Comparison of ENCODE assay signal across 26 cellular contexts in the genomic region with DNA sequence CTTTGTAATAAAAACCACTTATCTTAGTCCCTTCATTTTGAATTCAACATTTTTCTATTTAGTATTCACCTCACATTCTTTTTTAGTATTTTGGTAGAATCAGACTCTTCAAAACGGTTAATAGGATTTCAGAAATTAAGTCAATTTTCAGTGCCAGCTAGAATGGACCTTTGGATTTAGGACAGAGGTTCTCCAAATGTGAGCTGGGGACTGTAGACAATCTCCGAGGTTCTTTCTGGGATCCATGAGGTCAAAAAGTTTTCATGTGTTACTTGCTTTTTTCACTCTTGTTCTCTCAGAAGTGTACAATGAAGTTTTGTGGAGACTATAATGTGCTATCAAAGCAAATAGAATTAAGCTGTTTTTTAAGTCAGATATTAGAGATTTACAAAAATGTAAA. TPM values are rescaled to one million over a fixed set of nuclear protein-coding genes. Genes with fewer than 3 reads are reported as not detected.
A peak's percentile ranks its signal among the peaks of the same experiment; 100 is the strongest.
DNase-seq lines count a peak whose midpoint lies in the region; ATAC-seq, FAIRE-seq and TF ChIP-seq lines count a peak whose summit lies in the region.
"Had no signal": no experiment of that assay in that cellular context is flagged by ENCODE, and none has a peak within 500 bp of the region (broad histone marks: within the 10 kb centered on the region; RNA-seq: fewer than 3 reads in every experiment).

No MANE protein-coding gene starts in this region.

- peak overlapping the region; percentile 100 for H3K4me3 Mint-ChIP-seq in astrocyte (ENCODE audit: unreplicated experiment)
- H3K4me3 Mint-ChIP-seq: activated naive CD4-positive, alpha-beta T cell treated with anti-CD3 and anti-CD28 coated beads for 36 hours; T-helper 17 cell had no signal

- TF ChIP-seq POLR2A in A549 (IDR thresholded peaks at IDR 0.05; ENCODE audit: low read length) (no peak), HCT116 (IDR thresholded peaks at IDR 0.05; ENCODE audit: borderline replicate concordance, extremely low read depth, insufficient read depth, insufficient read length) (no peak), right lobe of liver (IDR thresholded peaks at IDR 0.05) (no peak)

- H3K36me3 Mint-ChIP-seq in astrocyte (ENCODE audit: low read depth, unreplicated experiment): peaks cover 37% of the 10 kb centered on the region

- no peaks in the 10 kb centered on the region for H3K27me3 Mint-ChIP-seq in astrocyte (ENCODE audit: low read depth, unreplicated experiment)
- H3K27me3 Mint-ChIP-seq: stimulated activated naive B cell treated with anti-CD40 and anti-IgM and Interleukin-4, amounts not matched to agents 10 μg/mL and 1 μg/mL and 100 μg/mL, for 72 hours; T-helper 17 cell had no signal

- POLR2A ChIA-PET in A549 (lab: Yijun Ruan, JAX) (interaction anchor here (1.0 kb wide), 1 partner anchor 9 kb away, joined by 4 read pairs; no protein-coding TSS in a partner anchor), HCT116 (lab: Charles Lee) (no interaction called here)

- ATAC-seq in A549: no peak
- no peak for ATAC-seq in HCT116
- no peak for ATAC-seq in right lobe of liver
- no peak for ATAC-seq in HG03521 (IDR thresholded peaks at IDR 0.05; ENCODE audit: unreplicated experiment)
- ATAC-seq: activated T-cell treated with anti-CD3 and anti-CD28 coated beads, Interleukin-2, amount 50 U/mL, for 4 hours; stimulated activated naive B cell treated with anti-CD40 and anti-IgM and Interleukin-4, amounts not matched to agents 10 μg/mL and 1 μg/mL and 100 μg/mL, for 72 hours; T-helper 17 cell had no signal

- H3K27me3 ChIP-seq in HCT116 (ENCODE audit: insufficient read depth, low read length) (no peaks in the 10 kb centered on the region), astrocyte (ENCODE audit: insufficient read depth, low read length) (no peaks in the 10 kb centered on the region), right lobe of liver (no peaks in the 10 kb centered on the region)
- H3K27me3 ChIP-seq: BLaER1, MG63, SJSA1, vagina had no signal

- TF ChIP-seq CTCF in A549 (IDR thresholded peaks at IDR 0.05): no peak
- no peak for TF ChIP-seq CTCF in HCT116 (IDR thresholded peaks at IDR 0.05 in 2 of 3, conservative IDR thresholded peaks at IDR 0.05 in 1 of 3; ENCODE audit: borderline replicate concordance in 1 of 3, insufficient read depth in 1 of 3, low read depth in 2 of 3, low read length in 2 of 3)
- TF ChIP-seq CTCF in astrocyte (IDR thresholded peaks at IDR 0.05; ENCODE audit: insufficient read depth, low read depth, low read length): no peak
- no peak for TF ChIP-seq CTCF in right lobe of liver (IDR thresholded peaks at IDR 0.05)

- TF ChIP-seq RAD21 in A549 (conservative IDR thresholded peaks at IDR 0.05 in 1 of 2, IDR thresholded peaks at IDR 0.05 in 1 of 2) (no peak), HCT116 (IDR thresholded peaks at IDR 0.05; ENCODE audit: low read depth) (no peak)

- H3K27ac ChIP-seq in A549 (peak overlapping the region; percentile 86 to 94), HCT116 (ENCODE audit: low read depth, low read length) (no peak overlapping the region), astrocyte (ENCODE audit: low read depth, low read length) (no peak overlapping the region), right lobe of liver (peak overlapping the region in 2 of 3 donors; percentile 84 to 91)
- H3K27ac ChIP-seq: BLaER1, SJSA1 had no signal

- H3K9ac ChIP-seq in HCT116 (ENCODE audit: low read length) (no peak overlapping the region), astrocyte (ENCODE audit: low read length) (no peak overlapping the region)
- H3K9ac ChIP-seq: BLaER1 had no signal

- H3K4me3 ChIP-seq in A549 (peak overlapping the region; percentile 92), HCT116 (replicated peaks in 1 of 2; ENCODE audit: low read depth in 1 of 2, low read length in 2 of 2) (no peak overlapping the region), astrocyte (ENCODE audit: insufficient read depth, low read depth, low read length) (no peak overlapping the region), right lobe of liver (peak overlapping the region in 2 of 3 donors; percentile 95 to 97)
- H3K4me3 ChIP-seq: BLaER1, lung, SJSA1, vagina had no signal

- RAD21 ChIA-PET in HCT116 (lab: Charles Lee; ENCODE audit: low non-redundant PET in 1 of 2, low total read pairs in 2 of 2, uncharacterized antibody in 2 of 2, unreplicated experiment in 2 of 2): no interaction called here

- peak overlapping the region; percentile 73 for H3K4me2 ChIP-seq in A549
- no peak overlapping the region for H3K4me2 ChIP-seq in HCT116 (ENCODE audit: low read length)
- no peak overlapping the region for H3K4me2 ChIP-seq in astrocyte (ENCODE audit: low read length)

- 80% methylated on average over 2 of the region's 2 CpGs for WGBS in A549 (ENCODE audit: missing lambda C conversion rate)
- WGBS in right lobe of liver (ENCODE audit: insufficient coverage, low coverage, low lambda C conversion rate, missing lambda C conversion rate): 31% methylated on average over 2 of the region's 2 CpGs

- H2AFZ ChIP-seq in HCT116 (ENCODE audit: low read depth, low read length, poor library complexity, severe bottlenecking) (no peak overlapping the region), astrocyte (ENCODE audit: low read depth, low read length) (no peak overlapping the region)

- H3K9me2 ChIP-seq in HCT116 (ENCODE audit: insufficient read depth): no peaks in the 10 kb centered on the region

- 0 out of 4 replicates have a peak, but pooled peaks cover 0 to 4% of the 10 kb centered on the region in 2 experiments for H3K36me3 ChIP-seq in HCT116 (ENCODE audit: control insufficient read depth in 1 of 2, insufficient read depth in 2 of 2, low read length in 2 of 2)
- no peaks in the 10 kb centered on the region for H3K36me3 ChIP-seq in astrocyte (ENCODE audit: insufficient read depth, low read length)
- H3K36me3 ChIP-seq in right lobe of liver: peaks cover 0 to 9% (median 1%) of the 10 kb centered on the region in 4 donors

- intact Hi-C loops in HCT116 (cut with micrococcal nuclease) (no loop called here), right lobe of liver (cut with DNase I) (no loop called here)

- H3K9me3 Mint-ChIP-seq in astrocyte (ENCODE audit: unreplicated experiment): peaks cover 29% of the 10 kb centered on the region

- no peak overlapping the region for H3K27ac Mint-ChIP-seq in astrocyte (ENCODE audit: unreplicated experiment)
- H3K27ac Mint-ChIP-seq: activated naive CD4-positive, alpha-beta T cell treated with anti-CD3 and anti-CD28 coated beads for 36 hours; stimulated activated naive B cell treated with anti-CD40 and anti-IgM and Interleukin-4, amounts not matched to agents 10 μg/mL and 1 μg/mL and 100 μg/mL, for 72 hours; T-helper 17 cell had no signal

- 0 out of 3 replicates have a peak, but pooled peaks cover 5% of the 10 kb centered on the region for H3K4me1 ChIP-seq in A549
- H3K4me1 ChIP-seq in HCT116 (ENCODE audit: control insufficient read depth in 1 of 2, insufficient read depth in 2 of 2, low read length in 2 of 2): peaks cover 7 to 21% of the 10 kb centered on the region in 2 experiments; a peak in 3 of 4 replicates
- H3K4me1 ChIP-seq in astrocyte (ENCODE audit: insufficient read depth, low read length): peaks cover 6% of the 10 kb centered on the region
- peaks cover 0 to 13% (median 4%) of the 10 kb centered on the region in 4 donors for H3K4me1 ChIP-seq in right lobe of liver
- H3K4me1 ChIP-seq: SJSA1 had no signal

- H4K20me1 ChIP-seq in HCT116 (ENCODE audit: insufficient read depth) (no peaks in the 10 kb centered on the region), astrocyte (ENCODE audit: insufficient read depth, low read length) (peaks cover 16% of the 10 kb centered on the region)
- H4K20me1 ChIP-seq: BLaER1 had no signal

- H3K4me1 Mint-ChIP-seq in astrocyte (ENCODE audit: low read depth, unreplicated experiment): peaks cover 5% of the 10 kb centered on the region

- no peak for TF ChIP-seq EP300 in A549 (IDR thresholded peaks at IDR 0.05)

- TSS peak; percentile 28 for BruUV-seq in HCT116 (replicated peaks; lab: Mats Ljungman, UMichigan)

- CTCF ChIA-PET in A549 (lab: Yijun Ruan, JAX) (interaction anchor here (1.2 to 2.2 kb wide), 2 partner anchors 60 to 62 kb away, joined by 4 to 9 read pairs; no protein-coding TSS in a partner anchor), HCT116 (lab: Charles Lee) (no interaction called here)

- DNase-seq in A549 (ENCODE audit: low read depth in 1 of 2, low spot score in 1 of 2): no peak
- DNase-seq in HCT116 (ENCODE audit: low read depth, low spot score): no peak
- DNase-seq in astrocyte (ENCODE audit: low read depth): no peak
- DNase-seq in right lobe of liver: no peak
- DNase-seq in epidermal melanocyte (ENCODE audit: insufficient read length, low spot score): no peak
- DNase-seq in stimulated activated naive CD4-positive, alpha-beta T cell (lab: John Stamatoyannopoulos, UW): no peak
- DNase-seq in NCI-H2107 treated with DMSO at 0.1 percent for 48 hours (lab: John Stamatoyannopoulos, UW; ENCODE audit: unreplicated experiment): no peak
- DNase-seq: activated CD4-positive, alpha-beta T cell treated with anti-CD3 and anti-CD28 coated beads for 48 hours; activated naive CD4-positive, alpha-beta T cell treated with anti-CD3 and anti-CD28 coated beads for 36 hours; activated T-cell treated with anti-CD3 and anti-CD28 coated beads, Interleukin-2, amount 50 U/mL, for 4 hours; amygdala; EL; MG63; NCI-H1436 treated with DMSO at 0.1 percent for 48 hours; NCI-H510A; retina; stimulated activated CD4-positive, alpha-beta T cell treated with anti-CD3 and anti-CD28 coated beads, Interleukin-12 subunit alpha, Interleukin-12 subunit beta, amount 100 ng/mL, for 4 hours; stimulated activated CD4-positive, alpha-beta T cell treated with anti-CD3 and anti-CD28 coated beads, Interleukin-4, amount 100 ng/mL, for 24 hours; stimulated activated naive B cell treated with anti-CD40 and anti-IgM and Interleukin-4, amounts not matched to agents 10 μg/mL and 1 μg/mL and 100 μg/mL, for 72 hours; T-helper 17 cell had no signal

- peaks cover 32% of the 10 kb centered on the region for H3K9me3 ChIP-seq in A549
- H3K9me3 ChIP-seq in HCT116 (ENCODE audit: control insufficient read depth in 1 of 2, insufficient read depth in 1 of 2, low read depth in 1 of 2, low read length in 2 of 2): peaks cover 4 to 8% of the 10 kb centered on the region in 2 experiments; a peak in 2 of 4 replicates
- peaks cover 3% of the 10 kb centered on the region for H3K9me3 ChIP-seq in astrocyte (ENCODE audit: insufficient read depth, low read depth, low read length)
- no peaks in the 10 kb centered on the region for H3K9me3 ChIP-seq in right lobe of liver
- H3K9me3 ChIP-seq: SJSA1, thoracic aorta, vagina had no signal

- peaks cover 28% of the 10 kb centered on the region for H3K79me2 ChIP-seq in HCT116 (ENCODE audit: insufficient read depth, low read length)
- H3K79me2 ChIP-seq in astrocyte (ENCODE audit: insufficient read depth, low read length): peaks cover 46% of the 10 kb centered on the region

- FAIRE-seq in A549 (lab: Jason Lieb, UNC) (no peak), astrocyte (lab: Jason Lieb, UNC) (no peak)

RNA-seq across cellular contexts. Expression of a gene that starts 2.3 kb away (rescaled TPM):
- polyA plus RNA-seq in A549 (2011; rRNA removed) (417 and 610 TPM in 2 replicates), A549 (2017; fragmentation: RNase III; extraction: RNeasy Plus Mini Kit Qiagen cat#74134 plus additional on column Dnase treatment) (597 to 691 TPM (median 679 TPM) in 3 replicates)
- polyA plus RNA-seq in A549 (2012; cell fraction: cytosol; rRNA removed): 219 and 276 TPM in 2 replicates
- polyA plus RNA-seq in A549 (2012; cell fraction: nucleus; rRNA removed): 133 and 438 TPM in 2 replicates
- polyA minus RNA-seq in A549 (2011; rRNA and poly(A)+ RNA removed): 250 and 294 TPM in 2 replicates
- total RNA-seq in HCT116 (2021; ENCODE audit: unreplicated experiment) (67.9 TPM), astrocyte (111 and 114 TPM in 2 replicates), right lobe of liver (100 to 1,000 TPM; 134 to 647 (median 244) TPM)
- polyA plus RNA-seq in HCT116 (2012): 20.3 and 34.7 TPM in 2 replicates

Comparison
In these comparisons a context has a peak if more than half of its experiments do, and no peak if none do; other contexts are left out.
1. H3K27ac ChIP-seq: peak in A549 (2 of 2) and right lobe of liver (2 of 3); none in HCT116 (single experiment) and astrocyte (single experiment).
2. H3K4me3 ChIP-seq: peak in A549 (single experiment) and right lobe of liver (2 of 3); none in HCT116 (0 of 2) and astrocyte (single experiment).